Comparison of ENCODE assay signal across 8 cellular contexts in genomic region chrX:32530802-32531403, GRCh38.
DNase-seq lines count a peak whose midpoint lies in the region; ATAC-seq, FAIRE-seq and TF ChIP-seq lines count a peak whose summit lies in the region.

No MANE protein-coding gene starts in this region.

- no peak for FAIRE-seq in HTR-8/SVneo (lab: Jason Lieb, UNC)

- H3K4me1 ChIP-seq in prostate gland (replicated peaks) = no peaks in the 10 kb centered on the region

- H3K4me3 Mint-ChIP-seq in stimulated activated naive CD8-positive, alpha-beta T cell treated with anti-CD3 and anti-CD28 coated beads, Interleukin-15, amount 100 ng/mL, for 72 hours = no peak overlapping the region

- H3K9me3 Mint-ChIP-seq in stimulated activated naive CD8-positive, alpha-beta T cell treated with anti-CD3 and anti-CD28 coated beads, Interleukin-15, amount 100 ng/mL, for 72 hours = no peaks in the 10 kb centered on the region

- no peaks in the 10 kb centered on the region for H3K27me3 ChIP-seq in prostate gland (replicated peaks; ENCODE audit: insufficient read depth)

- H3K9me3 ChIP-seq in prostate gland = no peaks in the 10 kb centered on the region

- no peak overlapping the region for H3K4me3 ChIP-seq in prostate gland

- ATAC-seq in stimulated activated naive CD8-positive, alpha-beta T cell treated with anti-CD3 and anti-CD28 coated beads, Interleukin-15, Interleukin-2, amounts not matched to agents 100 U/mL and 50 U/mL, for 24 hours = no peak
- ATAC-seq in stimulated activated naive CD8-positive, alpha-beta T cell treated with anti-CD3 and anti-CD28 coated beads, Interleukin-15, amount 100 ng/mL, for 72 hours = no peak

- DNase-seq in stimulated activated naive CD8-positive, alpha-beta T cell treated with anti-CD3 and anti-CD28 coated beads, Interleukin-15, Interleukin-2, amounts not matched to agents 100 U/mL and 50 U/mL, for 24 hours = peak; percentile 3
- DNase-seq in stimulated activated naive CD8-positive, alpha-beta T cell treated with anti-CD3 and anti-CD28 coated beads, Interleukin-15, amount 100 ng/mL, for 72 hours = no peak
- DNase-seq in HTR-8/SVneo (ENCODE audit: insufficient read length, low spot score) (peak; percentile 12), SK-N-DZ (ENCODE audit: low spot score) (peak; percentile 40), fibroblast of peridontal ligament (ENCODE audit: extremely low read depth) (peak; percentile 8), prostate gland (ENCODE audit: low spot score) (peak; percentile 7), D341Med (ENCODE audit: low spot score) (no peak), activated T-cell treated with anti-CD3 and anti-CD28 coated beads for 4 hours (no peak)

- TF ChIP-seq POLR2A in prostate gland (IDR thresholded peaks at IDR 0.05) = no peak

- WGBS in prostate gland = 0% methylated on average over 3 of the region's 3 CpGs

- H3K27me3 Mint-ChIP-seq in stimulated activated naive CD8-positive, alpha-beta T cell treated with anti-CD3 and anti-CD28 coated beads, Interleukin-15, amount 100 ng/mL, for 72 hours = no peaks in the 10 kb centered on the region

- H3K27ac Mint-ChIP-seq in stimulated activated naive CD8-positive, alpha-beta T cell treated with anti-CD3 and anti-CD28 coated beads, Interleukin-15, amount 100 ng/mL, for 72 hours = no peak overlapping the region

- no peaks in the 10 kb centered on the region for H3K4me1 Mint-ChIP-seq in stimulated activated naive CD8-positive, alpha-beta T cell treated with anti-CD3 and anti-CD28 coated beads, Interleukin-15, amount 100 ng/mL, for 72 hours

- no peaks in the 10 kb centered on the region for H3K36me3 ChIP-seq in prostate gland

- intact Hi-C loops in prostate gland (cut with DNase I) = loop anchor here (10.0 kb wide), 1 partner anchor 804 kb away; no protein-coding TSS in a partner anchor

- peak in 3 of 4 experiments; percentile 29 to 54 (median 40) for TF ChIP-seq CTCF in prostate gland (IDR thresholded peaks at IDR 0.05)

- H3K27ac ChIP-seq in prostate gland = no peak overlapping the region

Comparison
In these comparisons a context has a peak if more than half of its experiments do, and no peak if none do; other contexts are left out.
1. DNase-seq: peak in stimulated activated naive CD8-positive, alpha-beta T cell treated with anti-CD3 and anti-CD28 coated beads, Interleukin-15, Interleukin-2, amounts not matched to agents 100 U/mL and 50 U/mL, for 24 hours (single experiment), HTR-8/SVneo (single experiment), SK-N-DZ (single experiment), fibroblast of peridontal ligament (single experiment) and prostate gland (single experiment); none in stimulated activated naive CD8-positive, alpha-beta T cell treated with anti-CD3 and anti-CD28 coated beads, Interleukin-15, amount 100 ng/mL, for 72 hours (0 of 2), D341Med (single experiment) and activated T-cell treated with anti-CD3 and anti-CD28 coated beads for 4 hours (single experiment).